1 cellular context compared by ENCODE assay signal in genomic region chr3:190538288-190538687, GRCh38.
TF ChIP-seq lines count a peak whose summit lies in the region.

No MANE protein-coding gene starts in this region.

TF ChIP-seq in H1, 55 proteins besides CTCF, POLR2A, EP300 and RAD21:
- TF ChIP-seq JUND (IDR thresholded peaks at IDR 0.05; ENCODE audit: low read length) (no peak), NRF1 (IDR thresholded peaks at IDR 0.05; ENCODE audit: low read depth, low read length) (no peak), TAF7 (optimal IDR thresholded peaks at IDR 0.05; ENCODE audit: borderline replicate concordance, low read depth, low read length) (no peak), KDM4A (IDR thresholded peaks at IDR 0.05; ENCODE audit: low read depth, low read length, severe bottlenecking) (no peak), RBBP5 (IDR thresholded peaks at IDR 0.05; ENCODE audit: borderline replicate concordance, low read depth, low read length) (no peak), GTF2F1 (IDR thresholded peaks at IDR 0.05; ENCODE audit: borderline replicate concordance, low read depth, low read length) (no peak), JUN (IDR thresholded peaks at IDR 0.05; ENCODE audit: low read depth, low read length) (no peak), CTBP2 (IDR thresholded peaks at IDR 0.05; ENCODE audit: borderline replicate concordance, insufficient read depth, insufficient read length, low read length) (no peak)
